In genomic region chr15:88181613-88182012, GRCh38 we compare ENCODE assay signal across 20 cellular contexts.
A peak's percentile ranks its signal among the peaks of the same experiment; 100 is the strongest.
DNase-seq lines count a peak whose midpoint lies in the region; ATAC-seq, FAIRE-seq and TF ChIP-seq lines count a peak whose summit lies in the region.
"Had no signal": no experiment of that assay in that cellular context is flagged by ENCODE, and none has a peak within 500 bp of the region (broad histone marks: within the 10 kb centered on the region; RNA-seq: fewer than 3 reads in every experiment).

No MANE protein-coding gene starts in this region.

- TF ChIP-seq CTCF in HepG2 (CRISPR knock-in tag; IDR thresholded peaks at IDR 0.05) (no peak), right lobe of liver (IDR thresholded peaks at IDR 0.05) (no peak), GM12878 (IDR thresholded peaks at IDR 0.05 in 2 of 3, conservative IDR thresholded peaks at IDR 0.05 in 1 of 3; ENCODE audit: control insufficient read depth in 2 of 3, extremely low read depth in 1 of 3, insufficient read depth in 1 of 3, low read depth in 3 of 3, low read length in 3 of 3) (no peak), tibial nerve (IDR thresholded peaks at IDR 0.05) (no peak)

- H3K27me3 ChIP-seq in HepG2 (ENCODE audit: control insufficient read depth in 1 of 2, insufficient read depth in 2 of 2, low read length in 2 of 2): no peaks in the 10 kb centered on the region
- no peaks in the 10 kb centered on the region for H3K27me3 ChIP-seq in right lobe of liver
- no peaks in the 10 kb centered on the region for H3K27me3 ChIP-seq in GM12878 (replicated peaks in 1 of 2; ENCODE audit: control insufficient read depth in 2 of 2, insufficient read depth in 2 of 2, low read length in 1 of 2)
- H3K27me3 ChIP-seq in tibial nerve: no peaks in the 10 kb centered on the region

- TF ChIP-seq POLR2A in HepG2 (IDR thresholded peaks at IDR 0.05; ENCODE audit: insufficient read depth in 1 of 2, low read depth in 2 of 2, low read length in 2 of 2) (no peak), right lobe of liver (IDR thresholded peaks at IDR 0.05) (no peak), GM12878 (IDR thresholded peaks at IDR 0.05; ENCODE audit: low read depth, low read length) (no peak), tibial nerve (IDR thresholded peaks at IDR 0.05) (no peak)

- BruUV-seq in HepG2 (replicated peaks; lab: Mats Ljungman, UMichigan): no TSS peak
- no TSS peak for BruUV-seq in GM12878 (replicated peaks; lab: Mats Ljungman, UMichigan)

- H4K20me1 ChIP-seq in HepG2 (ENCODE audit: insufficient read depth, low read length) (no peaks in the 10 kb centered on the region), GM12878 (ENCODE audit: control insufficient read depth, insufficient read depth) (no peaks in the 10 kb centered on the region)

- H3K36me3 ChIP-seq in HepG2 (replicated peaks in 1 of 2; ENCODE audit: control insufficient read depth in 1 of 2, insufficient read depth in 2 of 2, low read length in 2 of 2): no peaks in the 10 kb centered on the region
- H3K36me3 ChIP-seq in right lobe of liver: no peaks in the 10 kb centered on the region
- H3K36me3 ChIP-seq in GM12878 (ENCODE audit: control insufficient read depth in 2 of 2, insufficient read depth in 2 of 2, low read length in 1 of 2): no peaks in the 10 kb centered on the region
- H3K36me3 ChIP-seq in tibial nerve: peaks cover 0 to 31% (median 0%) of the 10 kb centered on the region in 3 donors
- H3K36me3 ChIP-seq: HAP-1 had no signal

- intact Hi-C loops in HepG2 (cut with micrococcal nuclease; ENCODE audit: unreplicated experiment) (no loop called here), right lobe of liver (cut with DNase I) (no loop called here), GM12878 (cut with micrococcal nuclease; ENCODE audit: unreplicated experiment) (no loop called here)

- no peak for TF ChIP-seq RAD21 in HepG2 (CRISPR knock-in tag; IDR thresholded peaks at IDR 0.05)
- TF ChIP-seq RAD21 in GM12878 (IDR thresholded peaks at IDR 0.05; ENCODE audit: insufficient read depth, low read depth, low read length): no peak

- H3K9ac ChIP-seq in HepG2 (ENCODE audit: insufficient read depth, low read depth, low read length) (no peak overlapping the region), GM12878 (ENCODE audit: control insufficient read depth, insufficient read depth, low read length) (no peak overlapping the region)

- no peak for ATAC-seq in HepG2
- no peak for ATAC-seq in right lobe of liver
- ATAC-seq in GM12878: no peak
- no peak for ATAC-seq in HG03469 (IDR thresholded peaks at IDR 0.05; ENCODE audit: unreplicated experiment)
- ATAC-seq in GM21576 (IDR thresholded peaks at IDR 0.05; ENCODE audit: unreplicated experiment): no peak
- ATAC-seq: GM23338 had no signal

- H3K4me3 ChIP-seq in HepG2 (replicated peaks in 1 of 3; ENCODE audit: insufficient read depth in 1 of 3, low read depth in 2 of 3, low read length in 3 of 3) (no peak overlapping the region), right lobe of liver (no peak overlapping the region), GM12878 (no peak overlapping the region), tibial nerve (no peak overlapping the region)
- H3K4me3 ChIP-seq: GM23338, HAP-1 had no signal

- RAD21 ChIA-PET in GM12878 (lab: Charles Lee; ENCODE audit: unreplicated experiment): no interaction called here

- TF ChIP-seq EP300 in HepG2 (IDR thresholded peaks at IDR 0.05; ENCODE audit: low read depth in 2 of 2, low read length in 2 of 2): no peak
- no peak for TF ChIP-seq EP300 in HepG2 (CRISPR knock-in tag; IDR thresholded peaks at IDR 0.05; ENCODE audit: borderline replicate concordance)
- TF ChIP-seq EP300 in GM12878 (IDR thresholded peaks at IDR 0.05; ENCODE audit: borderline replicate concordance in 1 of 2, control insufficient read depth in 1 of 2, low read depth in 2 of 2, low read length in 2 of 2): no peak
- TF ChIP-seq EP300 in tibial nerve (IDR thresholded peaks at IDR 0.05): no peak

- SMC1A ChIA-PET in GM12878 (lab: Charles Lee; ENCODE audit: uncharacterized antibody, unreplicated experiment): no interaction called here

- no peaks in the 10 kb centered on the region for H3K79me2 ChIP-seq in HepG2 (ENCODE audit: insufficient read depth, low read length)
- H3K79me2 ChIP-seq in GM12878 (ENCODE audit: control insufficient read depth, insufficient read depth, low read length): no peaks in the 10 kb centered on the region

- no peak for FAIRE-seq in HepG2 (lab: Jason Lieb, UNC)
- FAIRE-seq in GM12878 (lab: Jason Lieb, UNC): no peak
- FAIRE-seq: A204.1, GM12892, H54 had no signal

- H3K27ac ChIP-seq in HepG2 (ENCODE audit: extremely low read length, insufficient read depth, low read length) (no peak overlapping the region), right lobe of liver (no peak overlapping the region), GM12878 (ENCODE audit: control insufficient read depth, insufficient read depth) (no peak overlapping the region), tibial nerve (no peak overlapping the region)
- H3K27ac ChIP-seq: 22Rv1 had no signal

- POLR2A ChIA-PET in HepG2 (lab: Yijun Ruan, JAX) (no interaction called here), GM12878 (lab: Charles Lee) (no interaction called here)

- H3K4me2 ChIP-seq in HepG2 (ENCODE audit: low read depth, low read length): no peak overlapping the region
- H3K4me2 ChIP-seq in GM12878 (ENCODE audit: control insufficient read depth, insufficient read depth): no peak overlapping the region
- H3K4me2 ChIP-seq: GM23338 had no signal

- H2AFZ ChIP-seq in HepG2 (ENCODE audit: low read length) (no peak overlapping the region), GM12878 (ENCODE audit: control insufficient read depth, low read depth, low read length) (no peak overlapping the region)
- H2AFZ ChIP-seq: GM23338 had no signal

- DNase-seq in HepG2 (ENCODE audit: low spot score) (no peak), right lobe of liver (no peak), GM12878 (ENCODE audit: low read depth, low spot score) (no peak), left kidney (ENCODE audit: low read depth, low spot score) (peak; percentile 84), tibial nerve (ENCODE audit: low spot score in 2 of 2) (no peak), NCI-H524 (lab: John Stamatoyannopoulos, UW) (no peak)
- DNase-seq: C1 segment of cervical spinal cord; CD4-positive, alpha-beta memory T cell; DMS53; DMS79 treated with DMSO at 0.1 percent for 48 hours; GF-D8; HFFc6 had no signal

- WGBS in HepG2 (ENCODE audit: low lambda C conversion rate): 4% methylated on average over 3 of the region's 6 CpGs
- WGBS in right lobe of liver (ENCODE audit: insufficient coverage, low coverage, low lambda C conversion rate, missing lambda C conversion rate): 49% methylated on average over 4 of the region's 6 CpGs
- WGBS in GM12878 (ENCODE audit: insufficient coverage, insufficient replicate concordance, low lambda C conversion rate, missing lambda C conversion rate): 15% methylated on average over 6 of the region's 6 CpGs
- WGBS in tibial nerve, 2 donors: 72 to 76% methylated on average over 6 of the region's 6 CpGs

- CTCF ChIA-PET in HepG2 (lab: Yijun Ruan, JAX; ENCODE audit: low intra/inter-chr PET ratio, low total read pairs): no interaction called here
- CTCF ChIA-PET in GM12878 (lab: Yijun Ruan, JAX): no interaction called here

- H3K9me3 ChIP-seq in HepG2 (ENCODE audit: low read length) (no peaks in the 10 kb centered on the region), right lobe of liver (no peaks in the 10 kb centered on the region), GM12878 (replicated peaks; ENCODE audit: control insufficient read depth, insufficient read depth, low read length) (no peaks in the 10 kb centered on the region; the same call in 2 of the 3 replicates), tibial nerve (no peaks in the 10 kb centered on the region)
- H3K9me3 ChIP-seq: HAP-1 had no signal

- in situ Hi-C loops in HepG2 (cut with HindIII; ENCODE audit: extremely low pct_ligation_motif_present, low pct_unique_long_range_greater_than_20kb) (no loop called here), GM12878 (cut with MboI) (no loop called here)

- no peaks in the 10 kb centered on the region for H3K4me1 ChIP-seq in HepG2 (ENCODE audit: insufficient read depth, low read length)
- no peaks in the 10 kb centered on the region for H3K4me1 ChIP-seq in right lobe of liver
- peaks cover 8% of the 10 kb centered on the region for H3K4me1 ChIP-seq in GM12878 (ENCODE audit: control insufficient read depth, insufficient read depth, low read length)
- H3K4me1 ChIP-seq in tibial nerve: peaks cover 0 to 6% (median 0%) of the 10 kb centered on the region in 4 donors
- H3K4me1 ChIP-seq: HAP-1 had no signal

TF ChIP-seq in HepG2, 621 proteins besides CTCF, POLR2A, EP300 and RAD21:
- TF ChIP-seq, protein P1, sequence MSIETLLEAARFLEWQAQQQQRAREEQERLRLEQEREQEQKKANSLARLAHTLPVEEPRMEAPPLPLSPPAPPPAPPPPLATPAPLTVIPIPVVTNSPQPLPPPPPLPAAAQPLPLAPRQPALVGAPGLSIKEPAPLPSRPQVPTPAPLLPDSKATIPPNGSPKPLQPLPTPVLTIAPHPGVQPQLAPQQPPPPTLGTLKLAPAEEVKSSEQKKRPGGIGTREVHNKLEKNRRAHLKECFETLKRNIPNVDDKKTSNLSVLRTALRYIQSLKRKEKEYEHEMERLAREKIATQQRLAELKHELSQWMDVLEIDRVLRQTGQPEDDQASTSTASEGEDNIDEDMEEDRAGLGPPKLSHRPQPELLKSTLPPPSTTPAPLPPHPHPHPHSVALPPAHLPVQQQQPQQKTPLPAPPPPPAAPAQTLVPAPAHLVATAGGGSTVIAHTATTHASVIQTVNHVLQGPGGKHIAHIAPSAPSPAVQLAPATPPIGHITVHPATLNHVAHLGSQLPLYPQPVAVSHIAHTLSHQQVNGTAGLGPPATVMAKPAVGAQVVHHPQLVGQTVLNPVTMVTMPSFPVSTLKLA (IDR thresholded peaks at IDR 0.05): peak; percentile 73
- TF ChIP-seq ZNF773 (CRISPR knock-in tag; IDR thresholded peaks at IDR 0.05; ENCODE audit: borderline replicate concordance): no peak

TF ChIP-seq in GM12878, 131 proteins besides CTCF, POLR2A, EP300 and RAD21 (continues in another document):
- TF ChIP-seq, protein P2, sequence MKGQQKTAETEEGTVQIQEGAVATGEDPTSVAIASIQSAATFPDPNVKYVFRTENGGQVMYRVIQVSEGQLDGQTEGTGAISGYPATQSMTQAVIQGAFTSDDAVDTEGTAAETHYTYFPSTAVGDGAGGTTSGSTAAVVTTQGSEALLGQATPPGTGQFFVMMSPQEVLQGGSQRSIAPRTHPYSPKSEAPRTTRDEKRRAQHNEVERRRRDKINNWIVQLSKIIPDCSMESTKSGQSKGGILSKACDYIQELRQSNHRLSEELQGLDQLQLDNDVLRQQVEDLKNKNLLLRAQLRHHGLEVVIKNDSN (IDR thresholded peaks at IDR 0.05; ENCODE audit: borderline replicate concordance, extremely low read length, insufficient read depth, low read depth, low read length): peak; percentile 34
